In the genomic region with DNA sequence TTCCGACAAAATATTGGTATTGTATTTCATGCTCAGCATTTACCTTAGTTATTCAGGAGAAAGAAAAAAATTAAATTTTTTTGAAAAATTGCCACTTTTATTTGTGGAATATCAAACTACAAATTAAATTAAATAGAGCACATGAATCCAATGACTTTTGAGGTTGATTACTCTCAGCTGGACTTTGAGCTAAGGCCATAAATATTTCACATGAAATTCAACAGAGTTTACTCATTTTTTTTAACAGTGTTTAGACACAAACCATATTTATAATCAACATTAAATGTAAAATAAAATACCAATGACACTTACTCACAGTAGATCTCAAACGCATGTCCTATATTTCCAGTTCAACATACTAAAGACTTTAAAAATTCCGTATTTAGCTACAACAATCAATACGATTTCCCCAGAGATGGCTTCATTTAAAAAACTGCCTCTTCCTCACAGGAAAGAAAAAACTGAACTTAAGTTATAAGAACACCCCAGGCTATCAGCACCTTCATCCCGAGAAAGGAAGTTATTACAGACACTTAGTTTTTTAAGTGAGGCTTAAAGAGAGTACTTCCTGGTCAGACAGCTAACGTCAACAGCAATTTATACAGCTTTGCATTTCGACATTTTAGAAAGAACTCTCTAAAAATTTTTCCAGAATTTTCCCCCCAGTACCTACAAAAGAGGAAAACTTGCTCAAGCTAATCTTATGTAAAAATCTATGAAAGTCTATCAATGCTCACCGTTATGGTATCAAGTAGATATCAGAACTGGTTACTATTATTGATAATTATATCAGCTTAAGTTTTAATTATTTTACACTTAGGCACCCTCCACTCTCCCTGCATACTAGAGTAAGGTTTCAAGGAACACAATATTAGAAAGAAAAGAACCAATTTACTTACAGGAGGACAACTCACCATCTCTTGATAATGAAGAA, we compare ENCODE assay signal across 10 cellular contexts. TPM values are rescaled to one million over a fixed set of nuclear protein-coding genes. Genes with fewer than 3 reads are reported as not detected.
A peak's percentile ranks its signal among the peaks of the same experiment; 100 is the strongest.
DNase-seq lines count a peak whose midpoint lies in the region; FAIRE-seq and TF ChIP-seq lines count a peak whose summit lies in the region.
"Had no signal": no experiment of that assay in that cellular context is flagged by ENCODE, and none has a peak within 500 bp of the region (broad histone marks: within the 10 kb centered on the region; RNA-seq: fewer than 3 reads in every experiment).

No MANE protein-coding gene starts in this region.

- TF ChIP-seq POLR2A in Peyer's patch (IDR thresholded peaks at IDR 0.05) (no peak), endothelial cell of umbilical vein (IDR thresholded peaks at IDR 0.05; ENCODE audit: low read depth, low read length) (no peak)

- no peak for FAIRE-seq in endothelial cell of umbilical vein (lab: Jason Lieb, UNC)

- peaks cover 3% of the 10 kb centered on the region for H3K9me3 Mint-ChIP-seq in activated naive CD4-positive, alpha-beta T cell treated with anti-CD3 and anti-CD28 coated beads for 36 hours

- dilution Hi-C loops in endothelial cell of umbilical vein (cut with MboI; ENCODE audit: extremely low pct_ligation_motif_present, low sequenced_read_pairs): no loop called here

- H3K9me1 ChIP-seq in endothelial cell of umbilical vein (replicated peaks; ENCODE audit: control insufficient read depth, extremely low read depth, insufficient read depth, low read length): no peaks in the 10 kb centered on the region

- no peaks in the 10 kb centered on the region for H3K36me3 ChIP-seq in Peyer's patch
- H3K36me3 ChIP-seq in endothelial cell of umbilical vein (ENCODE audit: control insufficient read depth in 2 of 2, extremely low read depth in 1 of 2, insufficient read depth in 2 of 2, low read length in 2 of 2): no peaks in the 10 kb centered on the region
- H3K36me3 ChIP-seq in thymus (ENCODE audit: control insufficient read depth, insufficient read depth): no peaks in the 10 kb centered on the region
- H3K36me3 ChIP-seq: BE2C had no signal

- CTCF ChIA-PET in activated naive CD4-positive, alpha-beta T cell treated with anti-CD3 and anti-CD28 coated beads for 36 hours (lab: Charles Lee): interaction anchor here (0.6 to 3.4 kb wide), 9 partner anchors 12 to 176 kb away, joined by 3 to 38 read pairs (median 4); a partner anchor contains a TSS
- CTCF ChIA-PET in endothelial cell of umbilical vein (lab: Charles Lee) (interaction anchor here (0.8 to 5.0 kb wide), 10 partner anchors 9 to 176 kb away, joined by 3 to 37 read pairs (median 5); a partner anchor contains a TSS), HEK293T (lab: Yijun Ruan, JAX) (interaction anchor here (1.1 kb wide), 1 partner anchor 17 kb away, joined by 4 read pairs; a partner anchor contains a TSS)

- peak overlapping the region; percentile 67 for H3K9ac ChIP-seq in endothelial cell of umbilical vein (replicated peaks; ENCODE audit: extremely low read depth, insufficient read depth, low read length)

- BruUV-seq in endothelial cell of umbilical vein (replicated peaks; lab: Mats Ljungman, UMichigan): TSS peak; percentile 47

- DNase-seq in activated naive CD4-positive, alpha-beta T cell treated with anti-CD3 and anti-CD28 coated beads for 36 hours: no peak
- DNase-seq in activated naive CD4-positive, alpha-beta T cell (lab: John Stamatoyannopoulos, UW): no peak
- DNase-seq in Peyer's patch (no peak), endothelial cell of umbilical vein (ENCODE audit: low read depth, low spot score) (no peak), NCI-H82 treated with DMSO at 0.1 percent for 48 hours (lab: John Stamatoyannopoulos, UW; ENCODE audit: unreplicated experiment) (no peak), glomerular visceral epithelial cell (ENCODE audit: extremely low spot score) (no peak), HEK293T (ENCODE audit: extremely low spot score) (no peak)
- DNase-seq: BE2C, NCI-H2029 had no signal

- H3K36me3 Mint-ChIP-seq in activated naive CD4-positive, alpha-beta T cell treated with anti-CD3 and anti-CD28 coated beads for 36 hours (ENCODE audit: low read depth): peaks cover 6% of the 10 kb centered on the region

- 13% methylated on average over 8 of the region's 8 CpGs for WGBS in thymus

- intact Hi-C loops in activated naive CD4-positive, alpha-beta T cell treated with anti-CD3 and anti-CD28 coated beads for 36 hours (cut with micrococcal nuclease): loop anchor here (1.0 to 5.0 kb wide), 6 partner anchors 14 to 322 kb away; a partner anchor contains a TSS
- intact Hi-C loops in endothelial cell of umbilical vein (cut with micrococcal nuclease): loop anchor here (1.0 kb wide), 1 partner anchor 14 kb away; no protein-coding TSS in a partner anchor

- peak overlapping the region; percentile 94 for H3K27ac Mint-ChIP-seq in activated naive CD4-positive, alpha-beta T cell treated with anti-CD3 and anti-CD28 coated beads for 36 hours

- H3K4me3 Mint-ChIP-seq in activated naive CD4-positive, alpha-beta T cell treated with anti-CD3 and anti-CD28 coated beads for 36 hours: peak overlapping the region; percentile 85

- H3K79me2 ChIP-seq in endothelial cell of umbilical vein (ENCODE audit: control insufficient read depth, insufficient read depth, low read length): peaks cover 75% of the 10 kb centered on the region

- H3K4me1 ChIP-seq in Peyer's patch (peaks cover 0 to 30% (median 7%) of the 10 kb centered on the region in 4 donors), endothelial cell of umbilical vein (ENCODE audit: control insufficient read depth, extremely low read depth, insufficient read depth, low read length) (peaks cover 48% of the 10 kb centered on the region), thymus (ENCODE audit: control insufficient read depth, insufficient read depth, low read length) (no peaks in the 10 kb centered on the region)

- TF ChIP-seq CTCF in Peyer's patch (IDR thresholded peaks at IDR 0.05): no peak
- no peak for TF ChIP-seq CTCF in endothelial cell of umbilical vein (IDR thresholded peaks at IDR 0.05; ENCODE audit: extremely low read depth in 1 of 2, insufficient read depth in 1 of 2, low read depth in 1 of 2, low read length in 2 of 2)

- POLR2A ChIA-PET in endothelial cell of umbilical vein (lab: Charles Lee): interaction anchor here (1.2 to 1.7 kb wide), 3 partner anchors 11 to 17 kb away, joined by 3 to 4 read pairs (median 3); a partner anchor contains a TSS
- POLR2A ChIA-PET in HEK293T (lab: Yijun Ruan, JAX): interaction anchor here (1.7 to 2.6 kb wide), 2 partner anchors 10 to 14 kb away, joined by 5 to 6 read pairs; a partner anchor contains a TSS

- H4K20me1 ChIP-seq in endothelial cell of umbilical vein (replicated peaks; ENCODE audit: control insufficient read depth, extremely low read depth, insufficient read depth, low read length): no peaks in the 10 kb centered on the region

- H3K4me3 ChIP-seq in Peyer's patch (peak overlapping the region; percentile 26 to 37 (median 30)), endothelial cell of umbilical vein (replicated peaks in 1 of 3; ENCODE audit: insufficient read depth in 1 of 3, low read depth in 1 of 3, low read length in 3 of 3) (peak overlapping the region in 2 of 3 experiments; percentile 29 to 72), thymus (ENCODE audit: low read length) (peak overlapping the region; percentile 59)

- H3K27me3 Mint-ChIP-seq in activated naive CD4-positive, alpha-beta T cell treated with anti-CD3 and anti-CD28 coated beads for 36 hours (ENCODE audit: low read depth): no peaks in the 10 kb centered on the region

- H3K4me1 Mint-ChIP-seq in activated naive CD4-positive, alpha-beta T cell treated with anti-CD3 and anti-CD28 coated beads for 36 hours (ENCODE audit: low read depth): peaks cover 48% of the 10 kb centered on the region

- H3K9me3 ChIP-seq in Peyer's patch (no peaks in the 10 kb centered on the region), endothelial cell of umbilical vein (replicated peaks; ENCODE audit: control insufficient read depth, insufficient read depth, low read length) (no peaks in the 10 kb centered on the region), thymus (ENCODE audit: control insufficient read depth) (peaks cover 2% of the 10 kb centered on the region)
- H3K9me3 ChIP-seq: BE2C had no signal

- H3K27me3 ChIP-seq in Peyer's patch (no peaks in the 10 kb centered on the region), endothelial cell of umbilical vein (ENCODE audit: control insufficient read depth in 2 of 2, insufficient read depth in 2 of 2, low read length in 2 of 2) (no peaks in the 10 kb centered on the region), thymus (ENCODE audit: control insufficient read depth, insufficient read depth) (no peaks in the 10 kb centered on the region)
- H3K27me3 ChIP-seq: BE2C had no signal

- H3K27ac ChIP-seq in Peyer's patch (peak overlapping the region; percentile 50 to 72 (median 56)), endothelial cell of umbilical vein (ENCODE audit: insufficient read depth, low read depth, low read length) (peak overlapping the region; percentile 57), thymus (ENCODE audit: low read depth) (no peak overlapping the region)

- peak overlapping the region; percentile 83 for H3K4me2 ChIP-seq in endothelial cell of umbilical vein (ENCODE audit: insufficient read depth, low read length)

- H2AFZ ChIP-seq in endothelial cell of umbilical vein (ENCODE audit: low read depth, low read length): peak overlapping the region; percentile 59

RNA-seq across cellular contexts. Expression of a gene that starts 13.8 kb away (rescaled TPM):
- 10 to 100 TPM; 49.1 to 49.2 TPM for total RNA-seq in activated naive CD4-positive, alpha-beta T cell treated with anti-CD3 and anti-CD28 coated beads for 36 hours
- total RNA-seq in Peyer's patch: 100 to 1,000 TPM in 1 of 4 donors, 10 to 100 TPM in 3; 91.2 to 111 (median 93.2) TPM
- 23.1 and 28.9 TPM in 2 replicates for total RNA-seq in endothelial cell of umbilical vein
- 7.6 and 11.3 TPM in 2 replicates for polyA plus RNA-seq in endothelial cell of umbilical vein
- polyA plus RNA-seq in endothelial cell of umbilical vein (2011; cell fraction: cytosol; rRNA removed): 16.0 and 16.1 TPM in 2 replicates
- polyA plus RNA-seq in endothelial cell of umbilical vein (2011; cell fraction: nucleus; rRNA removed): 32.4 and 40.3 TPM in 2 replicates
- polyA plus RNA-seq in endothelial cell of umbilical vein (2012): 33.8 and 43.3 TPM in 2 replicates
- polyA minus RNA-seq in endothelial cell of umbilical vein: 52.6 and 59.0 TPM in 2 replicates
- 6.0 TPM for polyA minus RNA-seq in endothelial cell of umbilical vein (2011; cell fraction: cytosol; rRNA and poly(A)+ RNA removed)
- polyA minus RNA-seq in endothelial cell of umbilical vein (2011; cell fraction: nucleus; rRNA and poly(A)+ RNA removed): 38.0 and 52.2 TPM in 2 replicates
- polyA plus RNA-seq in thymus: 16.8 TPM

RNA-seq across cellular contexts. Expression of a gene that starts 17.5 kb away (rescaled TPM):
- 10 to 100 TPM; 17.5 to 18.6 TPM for total RNA-seq in activated naive CD4-positive, alpha-beta T cell treated with anti-CD3 and anti-CD28 coated beads for 36 hours
- total RNA-seq in Peyer's patch (10 to 100 TPM; 39.2 to 86.7 (median 66.1) TPM), endothelial cell of umbilical vein (25.6 and 27.4 TPM in 2 replicates)
- polyA plus RNA-seq in endothelial cell of umbilical vein (14.3 and 16.9 TPM in 2 replicates), thymus (19.3 TPM)
- polyA plus RNA-seq in endothelial cell of umbilical vein (2011; cell fraction: cytosol; rRNA removed): 10.6 and 11.7 TPM in 2 replicates
- polyA plus RNA-seq in endothelial cell of umbilical vein (2011; cell fraction: nucleus; rRNA removed): 39.6 and 53.1 TPM in 2 replicates
- 15.9 and 17.1 TPM in 2 replicates for polyA plus RNA-seq in endothelial cell of umbilical vein (2012)
- polyA minus RNA-seq in endothelial cell of umbilical vein: 36.2 and 38.4 TPM in 2 replicates
- 13.4 TPM for polyA minus RNA-seq in endothelial cell of umbilical vein (2011; cell fraction: cytosol; rRNA and poly(A)+ RNA removed)
- polyA minus RNA-seq in endothelial cell of umbilical vein (2011; cell fraction: nucleus; rRNA and poly(A)+ RNA removed): 34.2 and 42.4 TPM in 2 replicates
